In the genomic region with DNA sequence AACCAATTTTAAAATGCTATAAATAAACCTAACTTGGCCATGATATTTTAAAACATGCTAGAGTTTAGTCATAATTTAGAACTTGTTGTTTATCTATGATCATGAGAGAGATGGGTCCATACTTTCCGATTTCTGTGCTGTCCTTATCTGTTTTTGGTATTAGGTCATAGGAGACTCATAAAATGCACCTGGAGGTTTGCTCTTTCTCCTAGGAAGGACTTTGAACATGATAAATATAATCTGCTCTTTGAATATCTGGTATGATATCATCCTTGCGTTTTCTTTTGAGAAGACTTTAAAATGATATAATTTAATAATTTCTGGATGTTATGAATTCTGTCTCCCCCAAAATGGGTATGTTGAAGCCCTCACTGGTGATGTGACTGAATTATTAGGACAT, we compare ENCODE assay signal across 27 cellular contexts. TPM values are rescaled to one million over a fixed set of nuclear protein-coding genes. Genes with fewer than 3 reads are reported as not detected.
"Had no signal": no experiment of that assay in that cellular context is flagged by ENCODE, and none has a peak within 500 bp of the region (broad histone marks: within the 10 kb centered on the region; RNA-seq: fewer than 3 reads in every experiment).

No MANE protein-coding gene starts in this region.

- DNase-seq: stimulated activated CD4-positive, alpha-beta T cell treated with anti-CD3 and anti-CD28 coated beads, Interleukin-2, amount 100 ng/mL, for 48 hours; stimulated activated CD4-positive, alpha-beta T cell treated with anti-CD3 and anti-CD28 coated beads, Interleukin-4, amount 100 ng/mL, for 1 hour; stimulated activated CD4-positive, alpha-beta T cell treated with anti-CD3 and anti-CD28 coated beads, Interleukin-4, amount 100 ng/mL, for 4 hours; stimulated activated naive B cell treated with anti-CD40 and anti-IgM and Interleukin-4, amounts not matched to agents 10 μg/mL and 1 μg/mL and 100 μg/mL, for 72 hours; stimulated activated naive CD4-positive, alpha-beta T cell; stimulated activated naive CD4-positive, alpha-beta T cell treated with Interleukin-2 at 50 U/mL for 16 hours; stimulated activated naive CD8-positive, alpha-beta T cell treated with anti-CD3 and anti-CD28 coated beads, Interleukin-15, amount 100 ng/mL, for 72 hours; substantia nigra; thyroid gland; tibial artery; transverse colon; upper lobe of left lung; upper lobe of right lung; uterus had no signal

- H3K4me1 ChIP-seq: uterus had no signal

- FAIRE-seq: urothelium cell line had no signal

- H3K9me3 ChIP-seq: stomach, suprapubic skin, testis, thoracic aorta, thyroid gland, tibial artery, tibial nerve, transverse colon, upper lobe of left lung, upper lobe of right lung, uterus, vagina had no signal

- H3K36me3 ChIP-seq: stomach, suprapubic skin, thoracic aorta, thyroid gland, tibial artery, tibial nerve, transverse colon, upper lobe of left lung, upper lobe of right lung, uterus, vagina had no signal

- H3K27ac ChIP-seq: stomach, suprapubic skin, testis, thoracic aorta, thyroid gland, tibial artery, tibial nerve, transverse colon, upper lobe of left lung, upper lobe of right lung, uterus, vagina had no signal

- H3K27me3 ChIP-seq: suprapubic skin, testis, thyroid gland, tibial artery, tibial nerve, transverse colon, upper lobe of left lung, upper lobe of right lung, uterus, vagina had no signal

- H3K4me3 ChIP-seq: stomach, suprapubic skin, testis, thoracic aorta, thyroid gland, tibial artery, tibial nerve, transverse colon, upper lobe of left lung, upper lobe of right lung, uterus, vagina had no signal

- ATAC-seq: stimulated activated effector memory CD8-positive, alpha-beta T cell treated with anti-CD3 and anti-CD28 coated beads, Interleukin-12 subunit alpha, Interleukin-12 subunit beta, amount 100 ng/mL, for 72 hours; stimulated activated memory B cell treated with anti-CD40 and anti-IgM and Interleukin-4, amounts not matched to agents 10 μg/mL and 1 μg/mL and 100 μg/mL, for 72 hours; stimulated activated naive B cell treated with anti-CD40 and anti-IgM and Interleukin-4, amounts not matched to agents 10 μg/mL and 1 μg/mL and 100 μg/mL, for 72 hours; stimulated activated naive CD8-positive, alpha-beta T cell treated with anti-CD3 and anti-CD28 coated beads, Interleukin-15, amount 100 ng/mL, for 72 hours; upper lobe of right lung had no signal

RNA-seq across cellular contexts. Expression of a gene that starts 9.0 kb away (rescaled TPM):
- total RNA-seq: stomach, subcutaneous adipose tissue, suprapubic skin, temporal lobe, thoracic aorta, thyroid gland, tibial nerve, transverse colon, upper lobe of left lung, upper lobe of right lung, ureter, urinary bladder, vagina had no signal
- polyA plus RNA-seq: stomach had no signal
